ENCODE assay signal across 25 cellular contexts in genomic region chr6:132246632-132247270, GRCh38.
"Had no signal": no experiment of that assay in that cellular context is flagged by ENCODE, and none has a peak within 500 bp of the region (broad histone marks: within the 10 kb centered on the region; RNA-seq: fewer than 3 reads in every experiment).

No MANE protein-coding gene starts in this region.

- H3K27me3 Mint-ChIP-seq: brain had no signal

- H3K4me3 Mint-ChIP-seq: activated CD4-positive, alpha-beta memory T cell treated with anti-CD3 and anti-CD28 coated beads, Interleukin-2, amount 10 ng/mL, durations not matched to agents 7 days and 5 days; activated CD4-positive, alpha-beta T cell treated with anti-CD3 and anti-CD28 coated beads for 36 hours; activated naive CD4-positive, alpha-beta T cell treated with anti-CD3 and anti-CD28 coated beads for 36 hours; activated naive CD8-positive, alpha-beta T cell; activated T-helper 17 cell treated with anti-CD3 and anti-CD28 coated beads, Interleukin-2, amount 50 U/mL, for 72 hours; brain had no signal

- H3K9me3 Mint-ChIP-seq: activated CD4-positive, alpha-beta memory T cell treated with anti-CD3 and anti-CD28 coated beads, Interleukin-2, amount 10 ng/mL, durations not matched to agents 7 days and 5 days; activated naive CD4-positive, alpha-beta T cell treated with anti-CD3 and anti-CD28 coated beads for 36 hours; activated T-helper 17 cell treated with anti-CD3 and anti-CD28 coated beads, Interleukin-2, amount 50 U/mL, for 72 hours had no signal

- H3K36me3 ChIP-seq: cardiac muscle cell, WERI-Rb-1 had no signal

- H3K4me2 ChIP-seq: KMS-11 had no signal

- H3K27ac Mint-ChIP-seq: activated CD4-positive, alpha-beta memory T cell treated with anti-CD3 and anti-CD28 coated beads, Interleukin-2, amount 10 ng/mL, durations not matched to agents 7 days and 5 days; activated CD4-positive, alpha-beta T cell treated with anti-CD3 and anti-CD28 coated beads for 36 hours; activated naive CD4-positive, alpha-beta T cell treated with anti-CD3 and anti-CD28 coated beads for 36 hours; activated naive CD8-positive, alpha-beta T cell; activated T-helper 17 cell treated with anti-CD3 and anti-CD28 coated beads, Interleukin-2, amount 50 U/mL, for 72 hours; brain had no signal

- H3K27ac ChIP-seq: cardiac muscle cell, KMS-11, WERI-Rb-1 had no signal

- H3K4me3 ChIP-seq: cardiac muscle cell had no signal

- H3K4me1 Mint-ChIP-seq: activated CD4-positive, alpha-beta memory T cell treated with anti-CD3 and anti-CD28 coated beads, Interleukin-2, amount 10 ng/mL, durations not matched to agents 7 days and 5 days; activated CD4-positive, alpha-beta T cell treated with anti-CD3 and anti-CD28 coated beads for 36 hours; activated T-helper 17 cell treated with anti-CD3 and anti-CD28 coated beads, Interleukin-2, amount 50 U/mL, for 72 hours; brain had no signal

- H3K27me3 ChIP-seq: cardiac muscle cell had no signal

- ATAC-seq: activated CD4-positive, alpha-beta T cell treated with anti-CD3 and anti-CD28 coated beads for 36 hours; activated T-helper 17 cell treated with anti-CD3 and anti-CD28 coated beads, Interleukin-2, amount 50 U/mL, for 72 hours had no signal

- H3K36me3 Mint-ChIP-seq: activated naive CD8-positive, alpha-beta T cell; brain had no signal

- DNase-seq: activated CD4-positive, alpha-beta memory T cell treated with anti-CD3 and anti-CD28 coated beads, Interleukin-2, amount 10 ng/mL, durations not matched to agents 7 days and 5 days; activated CD4-positive, alpha-beta T cell treated with anti-CD3 and anti-CD28 coated beads for 36 hours; activated CD4-positive, alpha-beta T cell treated with anti-CD3 and anti-CD28 coated beads, Interleukin-2, amount 50 U/mL, for 1 hour; activated gamma-delta T cell; activated naive CD4-positive, alpha-beta T cell treated with anti-CD3 and anti-CD28 coated beads for 36 hours; activated T-cell treated with anti-CD3 and anti-CD28 coated beads for 4 hours; activated T-cell treated with anti-CD3 and anti-CD28 coated beads, Interleukin-2, amount 50 U/mL, for 48 hours; amygdala; NCI-H1092 treated with DMSO at 0.1 percent for 48 hours; NCI-H1436; NCI-H1694 treated with DMSO at 0.1 percent for 48 hours; NCI-H2029 treated with DMSO at 0.1 percent for 48 hours; NCI-H510A treated with DMSO at 0.1 percent for 48 hours; NCI-H69; NK-92 treated with Interleukin-12 subunit alpha and Interleukin-12 subunit beta, amount 100 ng/mL, for 24 hours; SIG-M5; T-helper 1 cell; WERI-Rb-1 had no signal

- FAIRE-seq: astrocyte, RCC 7860 had no signal
